ENCODE assay signal across 10 cellular contexts in genomic region chr22:46829140-46829891, GRCh38.
DNase-seq lines count a peak whose midpoint lies in the region; ATAC-seq and TF ChIP-seq lines count a peak whose summit lies in the region.
"Had no signal": no experiment of that assay in that cellular context is flagged by ENCODE, and none has a peak within 500 bp of the region (broad histone marks: within the 10 kb centered on the region; RNA-seq: fewer than 3 reads in every experiment).

No MANE protein-coding gene starts in this region.

- peak overlapping the region; percentile 64 for H3K4me3 Mint-ChIP-seq in Calu3 (ENCODE audit: low read depth, unreplicated experiment)
- H3K4me3 Mint-ChIP-seq: T-cell had no signal

- no peaks in the 10 kb centered on the region for H3K27me3 Mint-ChIP-seq in Calu3 (ENCODE audit: unreplicated experiment)
- H3K27me3 Mint-ChIP-seq: T-cell had no signal

- H3K9me3 Mint-ChIP-seq in Calu3 (ENCODE audit: low read depth, unreplicated experiment), result no peaks in the 10 kb centered on the region

- intact Hi-C loops in Calu3 (cut with micrococcal nuclease; ENCODE audit: unreplicated experiment), result no loop called here
- intact Hi-C loops in posterior vena cava (cut with DNase I), result no loop called here

- DNase-seq in Calu3, result peak; percentile 37
- DNase-seq in NCI-H446 treated with DMSO at 0.1 percent for 48 hours (lab: John Stamatoyannopoulos, UW), result peak; percentile 63
- peak; percentile 62 for DNase-seq in posterior vena cava (ENCODE audit: low spot score)
- no peak for DNase-seq in SKM-1 (lab: John Stamatoyannopoulos, UW; ENCODE audit: unreplicated experiment)
- no peak for DNase-seq in stimulated activated CD4-positive, alpha-beta T cell treated with anti-CD3 and anti-CD28 coated beads, Interleukin-4, amount 100 ng/mL, for 1 hour
- DNase-seq: NCI-H1436 treated with DMSO at 0.1 percent for 48 hours, T-cell had no signal

- no peaks in the 10 kb centered on the region for H3K36me3 Mint-ChIP-seq in Calu3 (ENCODE audit: insufficient read depth, unreplicated experiment)

- CTCF ChIA-PET in Calu3 (lab: Charles Lee), result interaction anchor here (1.2 to 1.4 kb wide), 4 partner anchors 11 to 34 kb away, joined by 3 read pairs; no protein-coding TSS in a partner anchor

- H3K27ac Mint-ChIP-seq in Calu3 (ENCODE audit: unreplicated experiment), result peak overlapping the region; percentile 95
- H3K27ac Mint-ChIP-seq: T-cell had no signal

- ATAC-seq in esophagus mucosa (peak; percentile 76), HG03432 (IDR thresholded peaks at IDR 0.05; ENCODE audit: unreplicated experiment) (no peak), GM18868 (IDR thresholded peaks at IDR 0.05; ENCODE audit: unreplicated experiment) (no peak)
- ATAC-seq: T-cell had no signal

- no peak for TF ChIP-seq CTCF in Calu3 (IDR thresholded peaks at IDR 0.05; ENCODE audit: unreplicated experiment)

- H3K4me1 Mint-ChIP-seq in Calu3 (ENCODE audit: low read depth, unreplicated experiment), result peaks cover 43% of the 10 kb centered on the region

- BruUV-seq in Calu3 (replicated peaks; lab: Mats Ljungman, UMichigan), result no TSS peak

Comparison
In these comparisons a context has a peak if more than half of its experiments do, and no peak if none do; other contexts are left out.
1. DNase-seq: peak in Calu3 (single experiment), NCI-H446 treated with DMSO at 0.1 percent for 48 hours (single experiment) and posterior vena cava (single experiment); none in SKM-1 (single experiment) and stimulated activated CD4-positive, alpha-beta T cell treated with anti-CD3 and anti-CD28 coated beads, Interleukin-4, amount 100 ng/mL, for 1 hour (single experiment).